15 cellular contexts compared by ENCODE assay signal in the genomic region with DNA sequence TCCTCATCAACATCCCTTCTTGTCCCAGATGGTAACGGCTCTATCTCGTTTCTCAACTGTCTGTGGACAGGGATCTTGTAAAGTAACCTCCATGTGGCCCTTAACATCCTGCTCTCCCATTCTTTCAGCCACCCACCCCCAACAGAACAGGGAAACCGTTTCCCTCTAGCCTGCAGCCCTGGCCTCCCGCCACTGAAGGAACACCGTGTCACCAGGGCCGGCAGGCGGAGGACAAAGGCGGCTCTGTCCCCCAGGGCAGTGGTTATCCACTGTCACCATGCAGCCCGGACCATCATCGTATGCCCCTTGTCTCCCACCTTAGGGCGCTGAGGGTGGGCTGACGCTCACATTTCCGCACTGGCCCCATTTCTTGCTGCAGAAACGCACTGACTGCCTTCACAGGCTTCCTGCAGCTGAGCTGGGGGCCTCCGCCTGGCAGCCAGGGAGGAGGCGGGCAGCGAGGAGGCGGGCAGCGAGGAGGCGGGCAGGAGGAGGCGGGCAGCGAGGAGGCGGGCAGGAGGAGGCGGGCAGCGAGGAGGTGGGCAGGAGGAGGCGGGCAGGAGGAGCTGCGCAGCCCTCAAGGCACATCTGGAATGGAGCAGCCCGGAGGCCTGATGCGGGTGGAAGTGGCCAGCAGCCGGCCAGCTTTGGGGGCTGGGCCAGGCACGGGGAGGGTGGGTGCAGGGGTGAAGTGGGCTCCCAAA. TPM values are rescaled to one million over a fixed set of nuclear protein-coding genes. Genes with fewer than 3 reads are reported as not detected.
DNase-seq lines count a peak whose midpoint lies in the region; ATAC-seq and TF ChIP-seq lines count a peak whose summit lies in the region.
"Had no signal": no experiment of that assay in that cellular context is flagged by ENCODE, and none has a peak within 500 bp of the region (broad histone marks: within the 10 kb centered on the region; RNA-seq: fewer than 3 reads in every experiment).

No MANE protein-coding gene starts in this region.

- no peaks in the 10 kb centered on the region for H3K9me3 ChIP-seq in prostate gland
- no peaks in the 10 kb centered on the region for H3K9me3 ChIP-seq in suprapubic skin
- H3K9me3 ChIP-seq: left lung, thoracic aorta had no signal

- H3K4me3 ChIP-seq in prostate gland = no peak overlapping the region
- no peak overlapping the region for H3K4me3 ChIP-seq in suprapubic skin
- H3K4me3 ChIP-seq: coronary artery, left lung, thoracic aorta had no signal

- TF ChIP-seq POLR2A in prostate gland (IDR thresholded peaks at IDR 0.05) (no peak), suprapubic skin (IDR thresholded peaks at IDR 0.05) (no peak)

- H3K4me3 Mint-ChIP-seq in activated naive CD8-positive, alpha-beta T cell treated with anti-CD3 and anti-CD28 coated beads for 36 hours = peak overlapping the region; percentile 19
- H3K4me3 Mint-ChIP-seq: CD4-positive, alpha-beta memory T cell; T-helper 17 cell had no signal

- H3K27ac ChIP-seq in prostate gland = peak overlapping the region; percentile 45 to 48
- H3K27ac ChIP-seq in suprapubic skin = no peak overlapping the region
- H3K27ac ChIP-seq: coronary artery, left lung, thoracic aorta had no signal

- no peak for ATAC-seq in HG03025 (IDR thresholded peaks at IDR 0.05; ENCODE audit: low FRiP score, unreplicated experiment)
- no peak for ATAC-seq in HG03175 (IDR thresholded peaks at IDR 0.05; ENCODE audit: unreplicated experiment)
- ATAC-seq: left lung, T-helper 17 cell had no signal

- H3K27ac Mint-ChIP-seq in activated naive CD8-positive, alpha-beta T cell treated with anti-CD3 and anti-CD28 coated beads for 36 hours = no peak overlapping the region
- H3K27ac Mint-ChIP-seq: CD4-positive, alpha-beta memory T cell; T-helper 17 cell had no signal

- WGBS in prostate gland = 39% methylated on average over 31 of the region's 31 CpGs
- 78% methylated on average over 31 of the region's 31 CpGs for WGBS in suprapubic skin

- no peaks in the 10 kb centered on the region for H3K4me1 ChIP-seq in prostate gland (replicated peaks)
- H3K4me1 ChIP-seq in suprapubic skin = peaks cover 16% of the 10 kb centered on the region
- H3K4me1 ChIP-seq: left lung had no signal

- no peaks in the 10 kb centered on the region for H3K27me3 Mint-ChIP-seq in activated naive CD8-positive, alpha-beta T cell treated with anti-CD3 and anti-CD28 coated beads for 36 hours
- H3K27me3 Mint-ChIP-seq: CD4-positive, alpha-beta memory T cell had no signal

- TF ChIP-seq EP300 in suprapubic skin (IDR thresholded peaks at IDR 0.05) = no peak

- DNase-seq in NCI-H2227 (lab: John Stamatoyannopoulos, UW; ENCODE audit: unreplicated experiment) (peak; percentile 43), hippocampal formation (lab: John Stamatoyannopoulos, UW) (peak; percentile 29 to 62), prostate gland (ENCODE audit: low spot score) (no peak), cerebellar cortex (ENCODE audit: low spot score) (no peak), suprapubic skin (ENCODE audit: low spot score in 2 of 2) (no peak)
- DNase-seq in activated naive CD8-positive, alpha-beta T cell treated with anti-CD3 and anti-CD28 coated beads for 36 hours = no peak
- DNase-seq: activated CD4-positive, alpha-beta T cell treated with anti-CD3 and anti-CD28 coated beads for 48 hours; CD4-positive, alpha-beta memory T cell; left lung; stimulated activated CD4-positive, alpha-beta T cell treated with anti-CD3 and anti-CD28 coated beads, Interleukin-4, amount 100 ng/mL, for 1 hour had no signal

- H3K4me1 Mint-ChIP-seq in activated naive CD8-positive, alpha-beta T cell treated with anti-CD3 and anti-CD28 coated beads for 36 hours = peaks cover 11% of the 10 kb centered on the region

- H3K9me3 Mint-ChIP-seq in activated naive CD8-positive, alpha-beta T cell treated with anti-CD3 and anti-CD28 coated beads for 36 hours = no peaks in the 10 kb centered on the region
- H3K9me3 Mint-ChIP-seq: CD4-positive, alpha-beta memory T cell had no signal

- H3K36me3 ChIP-seq in prostate gland = no peaks in the 10 kb centered on the region
- H3K36me3 ChIP-seq in suprapubic skin = no peaks in the 10 kb centered on the region
- H3K36me3 ChIP-seq: left lung, thoracic aorta had no signal

- H3K36me3 Mint-ChIP-seq in activated naive CD8-positive, alpha-beta T cell treated with anti-CD3 and anti-CD28 coated beads for 36 hours = no peaks in the 10 kb centered on the region
- H3K36me3 Mint-ChIP-seq: CD4-positive, alpha-beta memory T cell had no signal

- no peaks in the 10 kb centered on the region for H3K27me3 ChIP-seq in prostate gland (replicated peaks; ENCODE audit: insufficient read depth)
- no peaks in the 10 kb centered on the region for H3K27me3 ChIP-seq in suprapubic skin
- H3K27me3 ChIP-seq: left lung had no signal

- TF ChIP-seq CTCF in prostate gland (IDR thresholded peaks at IDR 0.05) = peak in 1 of 4 experiments; percentile 23
- no peak for TF ChIP-seq CTCF in suprapubic skin (IDR thresholded peaks at IDR 0.05)

- intact Hi-C loops in prostate gland (cut with DNase I) = no loop called here

RNA-seq across cellular contexts. Expression of gene KIAA0232, which starts 20.8 kb away (rescaled TPM):
- 10 to 100 TPM; 13.8 to 14.7 TPM for total RNA-seq in activated naive CD8-positive, alpha-beta T cell treated with anti-CD3 and anti-CD28 coated beads for 36 hours
- total RNA-seq in prostate gland (10 to 100 TPM; 35.3 to 42.1 TPM), suprapubic skin (10 to 100 TPM; 27.6 to 34.1 (median 32.7) TPM)

RNA-seq across cellular contexts. Expression of gene BLOC1S4, which starts 45.7 kb away (rescaled TPM):
- 10 to 100 TPM; 19.4 to 21.0 TPM for total RNA-seq in activated naive CD8-positive, alpha-beta T cell treated with anti-CD3 and anti-CD28 coated beads for 36 hours
- total RNA-seq in prostate gland (10 to 100 TPM; 20.4 to 35.2 TPM), suprapubic skin (10 to 100 TPM in 3 of 4 donors, 1 to 10 TPM in 1; 5.1 to 20.2 (median 14.8) TPM)

RNA-seq across cellular contexts. Expression of gene MRFAP1L1, which starts 52.0 kb away (rescaled TPM):
- total RNA-seq in activated naive CD8-positive, alpha-beta T cell treated with anti-CD3 and anti-CD28 coated beads for 36 hours = 10 to 100 TPM; 41.4 to 42.5 TPM
- total RNA-seq in prostate gland (10 to 100 TPM; 65.2 to 81.9 TPM), suprapubic skin (10 to 100 TPM; 40.6 to 63.4 (median 53.4) TPM)

Comparison
In these comparisons a context has a peak if more than half of its experiments do, and no peak if none do; other contexts are left out.
1. DNase-seq: peak in NCI-H2227 (single experiment) and hippocampal formation (2 of 2); none in activated naive CD8-positive, alpha-beta T cell treated with anti-CD3 and anti-CD28 coated beads for 36 hours (single experiment), prostate gland (single experiment), cerebellar cortex (single experiment) and suprapubic skin (0 of 2).